25 cellular contexts compared by ENCODE assay signal in genomic region chr3:164064298-164064697, GRCh38.
"Had no signal": no experiment of that assay in that cellular context is flagged by ENCODE, and none has a peak within 500 bp of the region (broad histone marks: within the 10 kb centered on the region; RNA-seq: fewer than 3 reads in every experiment).

No MANE protein-coding gene starts in this region.

- DNase-seq: colonic mucosa; cortex of kidney; dermis blood vessel endothelial cell; dorsolateral prefrontal cortex; effector CD4-positive, alpha-beta T cell; effector CD8-positive, alpha-beta T cell; effector memory CD4-positive, alpha-beta T cell; effector memory CD8-positive, alpha-beta T cell; endodermal cell; erythroblast; esophagus squamous epithelium; foreskin fibroblast; foreskin keratinocyte; foreskin melanocyte; gastrocnemius medialis; glutamatergic neuron; head of caudate nucleus; heart left ventricle; heart right ventricle had no signal

- H3K4me1 ChIP-seq: colonic mucosa, esophagus muscularis mucosa, esophagus squamous epithelium, foreskin keratinocyte, gastrocnemius medialis, gastroesophageal sphincter, heart left ventricle, heart right ventricle had no signal

- H3K9me3 ChIP-seq: colonic mucosa, esophagus muscularis mucosa, gastrocnemius medialis, gastroesophageal sphincter had no signal

- H3K36me3 ChIP-seq: colonic mucosa, esophagus muscularis mucosa, esophagus squamous epithelium, gastrocnemius medialis, gastroesophageal sphincter, heart left ventricle, heart right ventricle had no signal

- H2AFZ ChIP-seq: hepatocyte had no signal

- H3K4me3 ChIP-seq: colonic mucosa, coronary artery, dorsolateral prefrontal cortex, esophagus muscularis mucosa, esophagus squamous epithelium, gastrocnemius medialis, gastroesophageal sphincter, heart left ventricle, heart right ventricle, hepatocyte had no signal

- ATAC-seq: effector memory CD8-positive, alpha-beta T cell; esophagus mucosa; foreskin keratinocyte; gastrocnemius medialis; gastroesophageal sphincter; heart left ventricle; heart right ventricle had no signal

- H3K4me2 ChIP-seq: hepatocyte had no signal

- H3K27ac ChIP-seq: colonic mucosa, coronary artery, dorsolateral prefrontal cortex, epithelial cell of prostate, esophagus muscularis mucosa, esophagus squamous epithelium, foreskin keratinocyte, gastrocnemius medialis, gastroesophageal sphincter, heart left ventricle, heart right ventricle, hepatocyte had no signal

- H3K79me2 ChIP-seq: hepatocyte had no signal

- H3K27me3 ChIP-seq: colonic mucosa, dorsolateral prefrontal cortex, esophagus muscularis mucosa, esophagus squamous epithelium, foreskin keratinocyte, gastrocnemius medialis, gastroesophageal sphincter, heart left ventricle, heart right ventricle, hepatocyte had no signal
